ENCODE assay signal across 8 cellular contexts in the genomic region with DNA sequence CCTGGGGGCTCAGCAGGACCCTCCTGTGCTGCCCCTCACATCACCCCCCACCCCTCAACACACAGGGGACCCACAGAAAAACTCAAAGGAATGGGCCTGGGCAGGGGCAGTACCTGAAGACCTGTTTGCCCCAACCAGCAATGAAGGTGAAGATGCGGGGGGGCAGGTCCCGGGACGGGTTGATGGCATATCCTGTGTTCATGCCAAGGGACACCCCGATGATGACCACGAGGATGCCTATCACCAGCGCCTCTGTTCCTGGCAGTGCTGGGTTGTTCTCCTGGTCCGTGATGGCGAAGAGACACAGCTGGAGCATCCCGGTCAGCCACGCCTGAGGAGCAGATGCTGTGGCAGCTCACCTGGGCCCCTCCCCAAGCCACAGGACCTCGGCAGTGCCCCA. TPM values are rescaled to one million over a fixed set of nuclear protein-coding genes. Genes with fewer than 3 reads are reported as not detected.
"Had no signal": no experiment of that assay in that cellular context is flagged by ENCODE, and none has a peak within 500 bp of the region (broad histone marks: within the 10 kb centered on the region; RNA-seq: fewer than 3 reads in every experiment).

No MANE protein-coding gene starts in this region.

RNA-seq across cellular contexts. Expression of a gene that starts 16.8 kb away (rescaled TPM):
- total RNA-seq: dermis blood vessel endothelial cell, dermis microvascular lymphatic vessel endothelial cell, epithelial cell of proximal tubule, fibroblast of villous mesenchyme, foreskin keratinocyte, frontal cortex, glomerular endothelial cell had no signal
- polyA plus RNA-seq: endothelial cell of umbilical vein, foreskin keratinocyte had no signal
